ENCODE assay signal across 1 cellular context in the genomic region with DNA sequence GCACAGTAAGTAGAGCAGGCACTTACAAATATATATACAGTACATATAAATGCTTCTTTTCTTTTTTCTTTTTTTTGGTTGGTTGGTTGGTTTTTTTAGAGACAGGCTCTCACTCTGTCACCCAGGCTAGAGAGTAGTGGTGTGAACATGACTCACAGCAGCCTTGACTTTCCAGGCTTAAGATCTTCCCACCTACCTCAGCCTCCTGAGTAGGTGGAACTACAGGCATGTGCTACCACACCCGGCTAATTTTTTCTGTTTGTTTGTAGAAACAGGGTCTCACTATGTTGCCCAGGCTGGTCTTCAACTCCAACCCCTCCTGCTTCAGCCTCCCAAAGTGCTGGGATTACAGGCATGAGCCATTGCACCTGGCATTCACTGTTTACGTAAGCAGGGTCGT.
TF ChIP-seq lines count a peak whose summit lies in the region.

No MANE protein-coding gene starts in this region.

TF ChIP-seq in HepG2, 621 proteins besides CTCF, POLR2A, EP300 and RAD21:
- peak; percentile 69 for TF ChIP-seq ZNF121 (CRISPR knock-in tag; IDR thresholded peaks at IDR 0.05)
TF ChIP-seq in HepG2: peak in this region for 1; not testable (repeated sequence) for 620.
